In the genomic region with DNA sequence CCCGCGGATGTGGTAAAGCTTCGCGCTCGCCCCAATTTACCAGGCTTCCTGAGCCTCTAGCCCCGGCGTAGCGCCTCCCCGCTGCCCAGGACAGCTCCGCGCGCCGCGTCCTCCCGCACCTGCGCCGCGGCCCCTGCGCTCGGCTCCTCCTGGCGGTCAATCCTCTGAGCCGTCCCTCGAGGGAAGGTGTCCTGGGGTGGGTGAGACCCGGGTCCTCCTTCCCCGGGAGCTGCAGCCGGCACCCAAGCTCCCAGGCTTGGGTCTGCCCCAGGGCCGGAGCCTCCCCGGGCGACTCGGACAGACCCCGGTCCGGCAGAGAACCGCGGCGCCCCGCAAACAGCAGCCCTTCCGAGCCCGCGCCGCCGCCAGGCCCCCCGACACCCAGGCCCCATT, we compare ENCODE assay signal across 1 cellular context.
TF ChIP-seq lines count a peak whose summit lies in the region.

No MANE protein-coding gene starts in this region.

TF ChIP-seq in K562, 482 proteins besides CTCF, POLR2A, EP300 and RAD21 (continued from another document):
- TF ChIP-seq, protein P1, sequence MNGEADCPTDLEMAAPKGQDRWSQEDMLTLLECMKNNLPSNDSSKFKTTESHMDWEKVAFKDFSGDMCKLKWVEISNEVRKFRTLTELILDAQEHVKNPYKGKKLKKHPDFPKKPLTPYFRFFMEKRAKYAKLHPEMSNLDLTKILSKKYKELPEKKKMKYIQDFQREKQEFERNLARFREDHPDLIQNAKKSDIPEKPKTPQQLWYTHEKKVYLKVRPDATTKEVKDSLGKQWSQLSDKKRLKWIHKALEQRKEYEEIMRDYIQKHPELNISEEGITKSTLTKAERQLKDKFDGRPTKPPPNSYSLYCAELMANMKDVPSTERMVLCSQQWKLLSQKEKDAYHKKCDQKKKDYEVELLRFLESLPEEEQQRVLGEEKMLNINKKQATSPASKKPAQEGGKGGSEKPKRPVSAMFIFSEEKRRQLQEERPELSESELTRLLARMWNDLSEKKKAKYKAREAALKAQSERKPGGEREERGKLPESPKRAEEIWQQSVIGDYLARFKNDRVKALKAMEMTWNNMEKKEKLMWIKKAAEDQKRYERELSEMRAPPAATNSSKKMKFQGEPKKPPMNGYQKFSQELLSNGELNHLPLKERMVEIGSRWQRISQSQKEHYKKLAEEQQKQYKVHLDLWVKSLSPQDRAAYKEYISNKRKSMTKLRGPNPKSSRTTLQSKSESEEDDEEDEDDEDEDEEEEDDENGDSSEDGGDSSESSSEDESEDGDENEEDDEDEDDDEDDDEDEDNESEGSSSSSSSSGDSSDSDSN (IDR thresholded peaks at IDR 0.05; ENCODE audit: borderline replicate concordance in 1 of 2, low read depth in 2 of 2, low read length in 2 of 2): peak; percentile 98 to 99
- TF ChIP-seq LCOR (CRISPR knock-in tag; IDR thresholded peaks at IDR 0.05): no peak
- TF ChIP-seq POLR2AphosphoS5 (IDR thresholded peaks at IDR 0.05; ENCODE audit: control insufficient read depth, insufficient read depth, low read depth, low read length): peak; percentile 73; the same call in 1 of the 2 replicates
- TF ChIP-seq RBM15 (IDR thresholded peaks at IDR 0.05; ENCODE audit: insufficient read depth, low read length): no peak
- peak in 1 of 2 experiments; percentile 60; a peak in 1 of 4 replicates for TF ChIP-seq KDM4B (IDR thresholded peaks at IDR 0.05; ENCODE audit: borderline replicate concordance in 2 of 2, low read depth in 1 of 2)
- peak; percentile 51 for TF ChIP-seq HMGN3 (IDR thresholded peaks at IDR 0.05; ENCODE audit: borderline replicate concordance, extremely low read depth, insufficient read length, low read depth, low read length)
- TF ChIP-seq MTA3 (IDR thresholded peaks at IDR 0.05; ENCODE audit: borderline replicate concordance): peak; percentile 57; the same call in 1 of the 2 replicates
- TF ChIP-seq, protein P2, sequence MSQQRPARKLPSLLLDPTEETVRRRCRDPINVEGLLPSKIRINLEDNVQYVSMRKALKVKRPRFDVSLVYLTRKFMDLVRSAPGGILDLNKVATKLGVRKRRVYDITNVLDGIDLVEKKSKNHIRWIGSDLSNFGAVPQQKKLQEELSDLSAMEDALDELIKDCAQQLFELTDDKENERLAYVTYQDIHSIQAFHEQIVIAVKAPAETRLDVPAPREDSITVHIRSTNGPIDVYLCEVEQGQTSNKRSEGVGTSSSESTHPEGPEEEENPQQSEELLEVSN (IDR thresholded peaks at IDR 0.05; ENCODE audit: borderline replicate concordance in 1 of 2, extremely low read depth in 1 of 2, insufficient read depth in 1 of 2, insufficient read length in 1 of 2, low read depth in 1 of 2, low read length in 1 of 2, poor library complexity in 1 of 2, severe bottlenecking in 1 of 2): peak in 1 of 2 experiments; percentile 78
- no peak for TF ChIP-seq KLF13 (tag; IDR thresholded peaks at IDR 0.05; ENCODE audit: borderline replicate concordance, low read depth)
- TF ChIP-seq CBFA2T3 (IDR thresholded peaks at IDR 0.05): no peak; the same call in 1 of the 2 replicates
- TF ChIP-seq, protein P3, sequence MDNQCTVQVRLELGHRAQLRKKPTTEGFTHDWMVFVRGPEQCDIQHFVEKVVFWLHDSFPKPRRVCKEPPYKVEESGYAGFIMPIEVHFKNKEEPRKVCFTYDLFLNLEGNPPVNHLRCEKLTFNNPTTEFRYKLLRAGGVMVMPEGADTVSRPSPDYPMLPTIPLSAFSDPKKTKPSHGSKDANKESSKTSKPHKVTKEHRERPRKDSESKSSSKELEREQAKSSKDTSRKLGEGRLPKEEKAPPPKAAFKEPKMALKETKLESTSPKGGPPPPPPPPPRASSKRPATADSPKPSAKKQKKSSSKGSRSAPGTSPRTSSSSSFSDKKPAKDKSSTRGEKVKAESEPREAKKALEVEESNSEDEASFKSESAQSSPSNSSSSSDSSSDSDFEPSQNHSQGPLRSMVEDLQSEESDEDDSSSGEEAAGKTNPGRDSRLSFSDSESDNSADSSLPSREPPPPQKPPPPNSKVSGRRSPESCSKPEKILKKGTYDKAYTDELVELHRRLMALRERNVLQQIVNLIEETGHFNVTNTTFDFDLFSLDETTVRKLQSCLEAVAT (IDR thresholded peaks at IDR 0.05): no peak
- TF ChIP-seq, protein P4, sequence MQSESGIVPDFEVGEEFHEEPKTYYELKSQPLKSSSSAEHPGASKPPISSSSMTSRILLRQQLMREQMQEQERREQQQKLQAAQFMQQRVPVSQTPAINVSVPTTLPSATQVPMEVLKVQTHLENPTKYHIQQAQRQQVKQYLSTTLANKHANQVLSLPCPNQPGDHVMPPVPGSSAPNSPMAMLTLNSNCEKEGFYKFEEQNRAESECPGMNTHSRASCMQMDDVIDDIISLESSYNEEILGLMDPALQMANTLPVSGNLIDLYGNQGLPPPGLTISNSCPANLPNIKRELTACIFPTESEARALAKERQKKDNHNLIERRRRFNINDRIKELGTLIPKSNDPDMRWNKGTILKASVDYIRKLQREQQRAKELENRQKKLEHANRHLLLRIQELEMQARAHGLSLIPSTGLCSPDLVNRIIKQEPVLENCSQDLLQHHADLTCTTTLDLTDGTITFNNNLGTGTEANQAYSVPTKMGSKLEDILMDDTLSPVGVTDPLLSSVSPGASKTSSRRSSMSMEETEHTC (IDR thresholded peaks at IDR 0.05): no peak; the same call in 1 of the 2 replicates
- 0 out of 2 replicates have a peak, but pooled peaks have one; percentile 22 for TF ChIP-seq NBN (IDR thresholded peaks at IDR 0.05; ENCODE audit: low read depth)
- peak; percentile 43; the same call in 1 of the 2 replicates for TF ChIP-seq ZBTB7A (IDR thresholded peaks at IDR 0.05; ENCODE audit: borderline replicate concordance, control insufficient read depth, low read depth, low read length)
- TF ChIP-seq, protein P5, sequence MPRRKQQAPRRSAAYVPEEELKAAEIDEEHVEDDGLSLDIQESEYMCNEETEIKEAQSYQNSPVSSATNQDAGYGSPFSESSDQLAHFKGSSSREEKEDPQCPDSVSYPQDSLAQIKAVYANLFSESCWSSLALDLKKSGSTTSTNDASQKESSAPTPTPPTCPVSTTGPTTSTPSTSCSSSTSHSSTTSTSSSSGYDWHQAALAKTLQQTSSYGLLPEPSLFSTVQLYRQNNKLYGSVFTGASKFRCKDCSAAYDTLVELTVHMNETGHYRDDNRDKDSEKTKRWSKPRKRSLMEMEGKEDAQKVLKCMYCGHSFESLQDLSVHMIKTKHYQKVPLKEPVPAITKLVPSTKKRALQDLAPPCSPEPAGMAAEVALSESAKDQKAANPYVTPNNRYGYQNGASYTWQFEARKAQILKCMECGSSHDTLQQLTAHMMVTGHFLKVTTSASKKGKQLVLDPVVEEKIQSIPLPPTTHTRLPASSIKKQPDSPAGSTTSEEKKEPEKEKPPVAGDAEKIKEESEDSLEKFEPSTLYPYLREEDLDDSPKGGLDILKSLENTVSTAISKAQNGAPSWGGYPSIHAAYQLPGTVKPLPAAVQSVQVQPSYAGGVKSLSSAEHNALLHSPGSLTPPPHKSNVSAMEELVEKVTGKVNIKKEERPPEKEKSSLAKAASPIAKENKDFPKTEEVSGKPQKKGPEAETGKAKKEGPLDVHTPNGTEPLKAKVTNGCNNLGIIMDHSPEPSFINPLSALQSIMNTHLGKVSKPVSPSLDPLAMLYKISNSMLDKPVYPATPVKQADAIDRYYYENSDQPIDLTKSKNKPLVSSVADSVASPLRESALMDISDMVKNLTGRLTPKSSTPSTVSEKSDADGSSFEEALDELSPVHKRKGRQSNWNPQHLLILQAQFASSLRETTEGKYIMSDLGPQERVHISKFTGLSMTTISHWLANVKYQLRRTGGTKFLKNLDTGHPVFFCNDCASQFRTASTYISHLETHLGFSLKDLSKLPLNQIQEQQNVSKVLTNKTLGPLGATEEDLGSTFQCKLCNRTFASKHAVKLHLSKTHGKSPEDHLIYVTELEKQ (CRISPR knock-in tag; IDR thresholded peaks at IDR 0.05): no peak
- no peak for TF ChIP-seq DMBX1 (CRISPR knock-in tag; IDR thresholded peaks at IDR 0.05; ENCODE audit: borderline replicate concordance)
- TF ChIP-seq PHF8 (IDR thresholded peaks at IDR 0.05; ENCODE audit: borderline replicate concordance, low read length): no peak
- 0 out of 2 replicates have a peak, but pooled peaks have one; percentile 37 for TF ChIP-seq GTF2F1 (IDR thresholded peaks at IDR 0.05; ENCODE audit: low read depth, low read length)
